In genomic region chr18:73613706-73614340, GRCh38 we compare ENCODE assay signal across 1 cellular context.
TF ChIP-seq lines count a peak whose summit lies in the region.

No MANE protein-coding gene starts in this region.

TF ChIP-seq in HepG2, 621 proteins besides CTCF, POLR2A, EP300 and RAD21:
- TF ChIP-seq CEBPB (IDR thresholded peaks at IDR 0.05; ENCODE audit: borderline replicate concordance, low read depth, low read length) (0 out of 2 replicates have a peak, but pooled peaks have one; percentile 16), ZNF503 (CRISPR knock-in tag; IDR thresholded peaks at IDR 0.05) (no peak)
